Comparison of ENCODE assay signal across 8 cellular contexts in the genomic region with DNA sequence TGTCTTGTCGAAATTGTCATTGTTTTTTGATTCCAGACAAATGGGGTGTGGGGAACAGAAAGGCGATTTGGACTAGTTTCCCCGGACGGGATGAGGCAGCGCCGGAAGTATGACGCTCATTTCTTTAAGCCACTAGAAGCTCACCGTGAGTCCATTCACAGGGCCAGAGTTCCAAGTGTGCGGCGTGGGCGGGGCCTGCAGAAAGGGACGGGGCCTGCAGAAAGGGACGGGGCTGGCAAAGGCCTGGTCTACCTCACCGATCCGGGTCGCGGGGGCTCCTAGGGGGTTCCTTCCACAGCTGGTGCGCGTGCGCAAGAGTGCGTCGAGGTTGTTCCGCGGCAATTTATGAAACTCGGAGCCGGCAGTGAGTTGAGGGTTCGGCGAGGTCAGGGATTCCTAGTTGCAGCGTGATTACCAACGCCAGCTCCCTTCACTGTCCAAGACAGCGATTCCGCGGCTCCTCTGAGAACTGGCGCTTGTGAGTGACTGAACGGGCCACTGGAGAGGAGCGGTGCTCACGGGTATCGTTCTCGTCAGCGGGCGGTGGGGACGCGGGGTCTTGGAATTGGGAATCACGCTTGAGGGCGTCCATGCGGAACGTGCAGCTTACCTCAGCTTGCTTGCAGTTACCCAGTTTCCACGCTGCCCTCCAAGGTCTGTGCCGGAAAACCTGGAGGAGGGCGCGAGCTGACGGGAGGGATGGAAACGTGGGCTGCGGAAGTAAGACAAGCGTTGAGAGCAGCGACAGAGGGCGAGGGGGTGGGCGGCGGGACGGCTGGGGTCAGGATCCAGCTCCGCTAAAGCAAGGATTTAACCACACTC. TPM values are rescaled to one million over a fixed set of nuclear protein-coding genes. Genes with fewer than 3 reads are reported as not detected.
DNase-seq lines count a peak whose midpoint lies in the region; ATAC-seq and TF ChIP-seq lines count a peak whose summit lies in the region.

ZNF215 (plus strand) TSS at position 219 of the 822 bp plus-strand sequence. CDS start 5,847 bp downstream, outside the sequence.

- DNase-seq in EH (ENCODE audit: low read depth) (peak; percentile 89), HK-2 (ENCODE audit: unreplicated experiment) (peak; percentile 89), RWPE1 (ENCODE audit: low spot score) (peak; percentile 67), breast epithelium (ENCODE audit: low spot score in 2 of 2) (peak; percentile 23 to 52), iPS-NIHi7 (ENCODE audit: extremely low spot score) (peak; percentile 92), A172 (ENCODE audit: low spot score) (no peak)

- intact Hi-C loops in breast epithelium (cut with DNase I; ENCODE audit: low total_unique reads): no loop called here

- H3K9ac ChIP-seq in skeletal muscle satellite cell (ENCODE audit: low read depth, low read length): peak within 1 kb of the TSS; percentile 80

- CTCF ChIA-PET in RWPE1 (lab: Yijun Ruan, JAX): interaction anchor here (0.6 kb wide), 1 partner anchor 628 kb away, joined by 5 read pairs; no protein-coding TSS in a partner anchor

- POLR2A ChIA-PET in RWPE1 (lab: Yijun Ruan, JAX; ENCODE audit: low non-redundant PET): no interaction called here

- H3K4me3 ChIP-seq in breast epithelium (peak within 1 kb of the TSS; percentile 46 to 76 (median 63)), skeletal muscle satellite cell (ENCODE audit: low read length) (peak within 1 kb of the TSS; percentile 83)

- no peak for TF ChIP-seq POLR2A in breast epithelium (IDR thresholded peaks at IDR 0.05)

- H3K4me1 ChIP-seq in breast epithelium (no peaks in the 10 kb centered on the region), skeletal muscle satellite cell (ENCODE audit: control insufficient read depth, insufficient read depth, low read length) (peaks cover 14% of the 10 kb centered on the region)

- no peaks in the 10 kb centered on the region for H3K36me3 ChIP-seq in breast epithelium
- no peaks in the 10 kb centered on the region for H3K36me3 ChIP-seq in skeletal muscle satellite cell (ENCODE audit: insufficient read depth, low read length)

- H3K27ac ChIP-seq in RWPE1: peak within 1 kb of the TSS; percentile 75
- peak within 1 kb of the TSS; percentile 43 to 70 for H3K27ac ChIP-seq in breast epithelium

- H3K9me3 ChIP-seq in breast epithelium (no peaks in the 10 kb centered on the region), skeletal muscle satellite cell (replicated peaks; ENCODE audit: low read length) (no peaks in the 10 kb centered on the region)

- peak; percentile 58 for ATAC-seq in GM21381 (IDR thresholded peaks at IDR 0.05; ENCODE audit: unreplicated experiment)

- H3K4me2 ChIP-seq in skeletal muscle satellite cell (ENCODE audit: low read length): peak within 1 kb of the TSS; percentile 90

- H3K27me3 ChIP-seq in breast epithelium (no peaks in the 10 kb centered on the region), skeletal muscle satellite cell (ENCODE audit: control insufficient read depth, insufficient read depth, low read length) (no peaks in the 10 kb centered on the region)

- TF ChIP-seq CTCF in RWPE1 (conservative IDR thresholded peaks at IDR 0.05; ENCODE audit: low read depth) (no peak), breast epithelium (IDR thresholded peaks at IDR 0.05) (no peak)

RNA-seq across cellular contexts. Expression of gene ZNF215, which starts in this region (rescaled TPM):
- 1 to 10 TPM in 2 of 3 donors, under 1 TPM in 1; 0.80 to 3.6 (median 2.3) TPM for total RNA-seq in breast epithelium
- total RNA-seq in skeletal muscle satellite cell (2012; rRNA removed): 4.8 and 5.2 TPM in 2 replicates
- total RNA-seq in A172 (2014; rRNA removed; shearing (Covaris generic)): not detected in 2 replicates
